Comparison of ENCODE assay signal across 1 cellular context in the genomic region with DNA sequence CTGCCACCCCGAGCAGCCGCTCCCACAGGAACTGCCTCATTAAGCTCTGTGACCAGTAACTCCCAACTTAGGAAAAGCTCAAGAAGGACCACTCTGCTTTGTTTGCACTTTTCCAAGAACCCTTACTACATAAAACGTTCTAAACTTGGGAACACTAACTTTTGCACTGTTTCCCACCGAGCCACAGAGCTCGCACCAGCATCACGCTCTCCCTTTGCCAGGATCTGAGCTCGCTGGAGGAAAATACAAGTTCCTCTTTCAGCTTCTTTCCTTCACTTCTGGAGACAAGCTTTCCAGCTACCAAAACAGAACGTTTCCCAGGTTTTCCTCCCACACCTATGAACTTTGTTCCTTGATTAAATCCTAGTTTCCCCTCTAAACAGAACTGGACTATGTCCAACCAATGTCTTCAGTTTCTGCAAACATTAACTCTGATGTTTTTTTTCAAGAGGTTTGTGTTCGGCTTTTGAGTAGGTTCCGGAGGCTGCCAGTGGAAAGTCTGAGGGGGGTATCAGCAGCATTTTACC.
TF ChIP-seq lines count a peak whose summit lies in the region.

No MANE protein-coding gene starts in this region.

TF ChIP-seq in GM12878, 131 proteins besides CTCF, POLR2A, EP300 and RAD21 (continued from another document):
- TF ChIP-seq, protein P1, sequence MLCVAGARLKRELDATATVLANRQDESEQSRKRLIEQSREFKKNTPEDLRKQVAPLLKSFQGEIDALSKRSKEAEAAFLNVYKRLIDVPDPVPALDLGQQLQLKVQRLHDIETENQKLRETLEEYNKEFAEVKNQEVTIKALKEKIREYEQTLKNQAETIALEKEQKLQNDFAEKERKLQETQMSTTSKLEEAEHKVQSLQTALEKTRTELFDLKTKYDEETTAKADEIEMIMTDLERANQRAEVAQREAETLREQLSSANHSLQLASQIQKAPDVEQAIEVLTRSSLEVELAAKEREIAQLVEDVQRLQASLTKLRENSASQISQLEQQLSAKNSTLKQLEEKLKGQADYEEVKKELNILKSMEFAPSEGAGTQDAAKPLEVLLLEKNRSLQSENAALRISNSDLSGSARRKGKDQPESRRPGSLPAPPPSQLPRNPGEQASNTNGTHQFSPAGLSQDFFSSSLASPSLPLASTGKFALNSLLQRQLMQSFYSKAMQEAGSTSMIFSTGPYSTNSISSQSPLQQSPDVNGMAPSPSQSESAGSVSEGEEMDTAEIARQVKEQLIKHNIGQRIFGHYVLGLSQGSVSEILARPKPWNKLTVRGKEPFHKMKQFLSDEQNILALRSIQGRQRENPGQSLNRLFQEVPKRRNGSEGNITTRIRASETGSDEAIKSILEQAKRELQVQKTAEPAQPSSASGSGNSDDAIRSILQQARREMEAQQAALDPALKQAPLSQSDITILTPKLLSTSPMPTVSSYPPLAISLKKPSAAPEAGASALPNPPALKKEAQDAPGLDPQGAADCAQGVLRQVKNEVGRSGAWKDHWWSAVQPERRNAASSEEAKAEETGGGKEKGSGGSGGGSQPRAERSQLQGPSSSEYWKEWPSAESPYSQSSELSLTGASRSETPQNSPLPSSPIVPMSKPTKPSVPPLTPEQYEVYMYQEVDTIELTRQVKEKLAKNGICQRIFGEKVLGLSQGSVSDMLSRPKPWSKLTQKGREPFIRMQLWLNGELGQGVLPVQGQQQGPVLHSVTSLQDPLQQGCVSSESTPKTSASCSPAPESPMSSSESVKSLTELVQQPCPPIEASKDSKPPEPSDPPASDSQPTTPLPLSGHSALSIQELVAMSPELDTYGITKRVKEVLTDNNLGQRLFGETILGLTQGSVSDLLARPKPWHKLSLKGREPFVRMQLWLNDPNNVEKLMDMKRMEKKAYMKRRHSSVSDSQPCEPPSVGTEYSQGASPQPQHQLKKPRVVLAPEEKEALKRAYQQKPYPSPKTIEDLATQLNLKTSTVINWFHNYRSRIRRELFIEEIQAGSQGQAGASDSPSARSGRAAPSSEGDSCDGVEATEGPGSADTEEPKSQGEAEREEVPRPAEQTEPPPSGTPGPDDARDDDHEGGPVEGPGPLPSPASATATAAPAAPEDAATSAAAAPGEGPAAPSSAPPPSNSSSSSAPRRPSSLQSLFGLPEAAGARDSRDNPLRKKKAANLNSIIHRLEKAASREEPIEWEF (IDR thresholded peaks at IDR 0.05; ENCODE audit: insufficient replicate concordance, low read depth, low read length): no peak
- no peak for TF ChIP-seq TCF3 (IDR thresholded peaks at IDR 0.05; ENCODE audit: borderline replicate concordance, insufficient read depth, low read depth, low read length)
- no peak for TF ChIP-seq RB1 (IDR thresholded peaks at IDR 0.05; ENCODE audit: borderline replicate concordance)
- TF ChIP-seq SUZ12 (IDR thresholded peaks at IDR 0.05; ENCODE audit: unreplicated experiment): no peak
- TF ChIP-seq, protein P2, sequence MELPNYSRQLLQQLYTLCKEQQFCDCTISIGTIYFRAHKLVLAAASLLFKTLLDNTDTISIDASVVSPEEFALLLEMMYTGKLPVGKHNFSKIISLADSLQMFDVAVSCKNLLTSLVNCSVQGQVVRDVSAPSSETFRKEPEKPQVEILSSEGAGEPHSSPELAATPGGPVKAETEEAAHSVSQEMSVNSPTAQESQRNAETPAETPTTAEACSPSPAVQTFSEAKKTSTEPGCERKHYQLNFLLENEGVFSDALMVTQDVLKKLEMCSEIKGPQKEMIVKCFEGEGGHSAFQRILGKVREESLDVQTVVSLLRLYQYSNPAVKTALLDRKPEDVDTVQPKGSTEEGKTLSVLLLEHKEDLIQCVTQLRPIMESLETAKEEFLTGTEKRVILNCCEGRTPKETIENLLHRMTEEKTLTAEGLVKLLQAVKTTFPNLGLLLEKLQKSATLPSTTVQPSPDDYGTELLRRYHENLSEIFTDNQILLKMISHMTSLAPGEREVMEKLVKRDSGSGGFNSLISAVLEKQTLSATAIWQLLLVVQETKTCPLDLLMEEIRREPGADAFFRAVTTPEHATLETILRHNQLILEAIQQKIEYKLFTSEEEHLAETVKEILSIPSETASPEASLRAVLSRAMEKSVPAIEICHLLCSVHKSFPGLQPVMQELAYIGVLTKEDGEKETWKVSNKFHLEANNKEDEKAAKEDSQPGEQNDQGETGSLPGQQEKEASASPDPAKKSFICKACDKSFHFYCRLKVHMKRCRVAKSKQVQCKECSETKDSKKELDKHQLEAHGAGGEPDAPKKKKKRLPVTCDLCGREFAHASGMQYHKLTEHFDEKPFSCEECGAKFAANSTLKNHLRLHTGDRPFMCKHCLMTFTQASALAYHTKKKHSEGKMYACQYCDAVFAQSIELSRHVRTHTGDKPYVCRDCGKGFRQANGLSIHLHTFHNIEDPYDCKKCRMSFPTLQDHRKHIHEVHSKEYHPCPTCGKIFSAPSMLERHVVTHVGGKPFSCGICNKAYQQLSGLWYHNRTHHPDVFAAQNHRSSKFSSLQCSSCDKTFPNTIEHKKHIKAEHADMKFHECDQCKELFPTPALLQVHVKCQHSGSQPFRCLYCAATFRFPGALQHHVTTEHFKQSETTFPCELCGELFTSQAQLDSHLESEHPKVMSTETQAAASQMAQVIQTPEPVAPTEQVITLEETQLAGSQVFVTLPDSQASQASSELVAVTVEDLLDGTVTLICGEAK (IDR thresholded peaks at IDR 0.05; ENCODE audit: borderline replicate concordance): no peak
- no peak for TF ChIP-seq NRF1 (conservative IDR thresholded peaks at IDR 0.05; ENCODE audit: low read depth, low read length)
- TF ChIP-seq ZNF622 (IDR thresholded peaks at IDR 0.05): no peak
- no peak for TF ChIP-seq HCFC1 (IDR thresholded peaks at IDR 0.05; ENCODE audit: low read length)
- no peak for TF ChIP-seq GABPA (IDR thresholded peaks at IDR 0.05; ENCODE audit: low read depth)
- no peak for TF ChIP-seq IRF4 (IDR thresholded peaks at IDR 0.05; ENCODE audit: low read depth, low read length)
